13 cellular contexts compared by ENCODE assay signal in the genomic region with DNA sequence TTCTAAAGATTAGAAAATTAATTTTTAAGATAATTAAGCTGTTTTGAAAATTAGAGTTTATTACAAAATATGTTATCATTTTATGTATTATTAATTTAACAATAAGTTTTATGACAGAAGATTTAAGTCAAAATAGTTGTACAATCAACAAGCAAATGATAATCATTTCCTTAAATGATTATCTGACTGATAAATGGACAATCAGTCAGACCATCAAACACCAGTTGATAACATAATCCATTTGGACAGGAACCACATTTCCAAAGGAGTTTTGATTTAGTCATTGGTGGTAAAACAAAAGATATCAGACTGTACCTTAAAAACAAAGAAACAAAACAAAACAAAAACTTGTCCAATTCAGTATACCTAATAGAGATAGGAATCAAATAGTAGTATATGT. TPM values are rescaled to one million over a fixed set of nuclear protein-coding genes. Genes with fewer than 3 reads are reported as not detected.
DNase-seq lines count a peak whose midpoint lies in the region; ATAC-seq, FAIRE-seq and TF ChIP-seq lines count a peak whose summit lies in the region.
"Had no signal": no experiment of that assay in that cellular context is flagged by ENCODE, and none has a peak within 500 bp of the region (broad histone marks: within the 10 kb centered on the region; RNA-seq: fewer than 3 reads in every experiment).

No MANE protein-coding gene starts in this region.

- H3K36me3 ChIP-seq in RWPE2 (ENCODE audit: low read depth) (no peaks in the 10 kb centered on the region), osteoblast (ENCODE audit: insufficient read depth, low read length) (peaks cover 6% of the 10 kb centered on the region)
- H3K36me3 ChIP-seq: ascending aorta had no signal

- H3K9me3 ChIP-seq in RWPE2 (ENCODE audit: severe bottlenecking) (no peaks in the 10 kb centered on the region), osteoblast (ENCODE audit: low read depth, low read length) (no peaks in the 10 kb centered on the region)
- H3K9me3 ChIP-seq: ascending aorta had no signal

- ATAC-seq in RWPE2 (ENCODE audit: low read depth) (no peak), GM18873 (IDR thresholded peaks at IDR 0.05; ENCODE audit: low FRiP score, unreplicated experiment) (no peak)
- no peak for ATAC-seq in stimulated activated naive CD8-positive, alpha-beta T cell treated with anti-CD3 and anti-CD28 coated beads, Interleukin-15, Interleukin-2, amounts not matched to agents 100 U/mL and 50 U/mL, for 24 hours

- H3K4me2 ChIP-seq in osteoblast (ENCODE audit: insufficient read depth, low read length) = peak overlapping the region; percentile 83

- H3K4me3 ChIP-seq in RWPE2 (ENCODE audit: severe bottlenecking) (no peak overlapping the region), fibroblast of pulmonary artery (replicated peaks; ENCODE audit: low read depth, low read length) (peak overlapping the region; percentile 72), osteoblast (ENCODE audit: insufficient read depth, low read length) (peak overlapping the region; percentile 75)

- H3K27me3 ChIP-seq in RWPE2 (ENCODE audit: insufficient read depth, poor library complexity, severe bottlenecking) = no peaks in the 10 kb centered on the region
- H3K27me3 ChIP-seq in osteoblast (ENCODE audit: insufficient read depth, low read length) = no peaks in the 10 kb centered on the region
- H3K27me3 ChIP-seq: ascending aorta had no signal

- H2AFZ ChIP-seq in osteoblast (ENCODE audit: low read length) = no peak overlapping the region

- no peaks in the 10 kb centered on the region for H4K20me1 ChIP-seq in osteoblast (ENCODE audit: insufficient read depth, low read length)

- TF ChIP-seq CTCF in RWPE2 (IDR thresholded peaks at IDR 0.05; ENCODE audit: poor library complexity, severe bottlenecking) = no peak
- no peak for TF ChIP-seq CTCF in fibroblast of pulmonary artery (IDR thresholded peaks at IDR 0.05; ENCODE audit: low read length, missing control alignments)
- TF ChIP-seq CTCF in osteoblast (IDR thresholded peaks at IDR 0.05; ENCODE audit: extremely low read depth, low read depth, low read length) = no peak

- H3K79me2 ChIP-seq in osteoblast (ENCODE audit: insufficient read depth, low read length) = peaks cover 59% of the 10 kb centered on the region

- H3K4me1 ChIP-seq in RWPE2 (ENCODE audit: insufficient read depth, poor library complexity, severe bottlenecking) = peaks cover 28% of the 10 kb centered on the region
- peaks cover 48% of the 10 kb centered on the region for H3K4me1 ChIP-seq in osteoblast (ENCODE audit: insufficient read depth, low read length)
- H3K4me1 ChIP-seq: ascending aorta had no signal

- intact Hi-C loops in posterior vena cava (cut with DNase I) = no loop called here

- H3K27ac ChIP-seq in RWPE2 (ENCODE audit: poor library complexity, severe bottlenecking) (peak overlapping the region; percentile 39), osteoblast (ENCODE audit: low read depth, low read length) (peak overlapping the region; percentile 97)

- peak; percentile 40 for FAIRE-seq in A204.1 (lab: Jason Lieb, UNC)

- DNase-seq in RWPE2 (ENCODE audit: low spot score) (no peak), fibroblast of pulmonary artery (ENCODE audit: low read depth) (no peak), osteoblast (ENCODE audit: insufficient read length, low spot score, missing footprints) (no peak), posterior vena cava (ENCODE audit: low spot score) (no peak), HK-2 (ENCODE audit: unreplicated experiment) (no peak)
- no peak for DNase-seq in stimulated activated naive CD8-positive, alpha-beta T cell treated with anti-CD3 and anti-CD28 coated beads, Interleukin-15, Interleukin-2, amounts not matched to agents 100 U/mL and 50 U/mL, for 24 hours
- DNase-seq: activated CD4-positive, alpha-beta T cell treated with anti-CD3 and anti-CD28 coated beads for 4 hours; AML-193; naive B cell; NCI-H2081 treated with DMSO at 0.1 percent for 48 hours had no signal

RNA-seq across cellular contexts. Expression of a gene that starts 1.9 kb away (rescaled TPM):
- total RNA-seq in osteoblast (123 and 154 TPM in 2 replicates), posterior vena cava (100 to 1,000 TPM; 109 to 117 TPM)
